1 cellular context compared by ENCODE assay signal in the genomic region with DNA sequence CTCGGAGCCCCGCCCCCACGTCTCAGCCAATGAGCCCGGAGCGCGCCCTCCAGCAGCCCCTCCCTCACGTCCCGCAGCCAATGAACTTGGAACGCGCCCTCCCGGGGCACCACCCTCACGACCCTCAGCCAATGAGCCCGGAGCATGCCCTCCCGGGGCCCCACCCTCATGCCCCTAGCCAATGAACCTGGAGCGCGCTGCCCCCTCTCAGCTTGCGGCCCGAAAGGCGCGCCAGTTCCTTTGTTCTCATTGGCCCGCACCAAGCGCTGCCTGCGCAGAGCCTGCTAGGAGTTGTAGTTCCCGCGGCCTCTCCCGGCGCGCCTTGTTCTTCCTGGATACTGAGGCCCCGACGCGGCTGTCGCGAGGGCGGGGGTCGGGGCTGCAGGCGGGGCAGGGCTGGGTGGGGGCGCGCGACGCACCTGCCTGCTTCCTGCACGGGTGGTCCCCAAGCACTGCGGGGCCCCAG.
TF ChIP-seq lines count a peak whose summit lies in the region.

A gene (plus strand): TSS at position 325 of the 466 bp plus-strand sequence. CDS start 339 bp downstream, outside the sequence.

TF ChIP-seq in K562, 482 proteins besides CTCF, POLR2A, EP300 and RAD21 (continued from another document and continues in another):
- TF ChIP-seq, protein P1, sequence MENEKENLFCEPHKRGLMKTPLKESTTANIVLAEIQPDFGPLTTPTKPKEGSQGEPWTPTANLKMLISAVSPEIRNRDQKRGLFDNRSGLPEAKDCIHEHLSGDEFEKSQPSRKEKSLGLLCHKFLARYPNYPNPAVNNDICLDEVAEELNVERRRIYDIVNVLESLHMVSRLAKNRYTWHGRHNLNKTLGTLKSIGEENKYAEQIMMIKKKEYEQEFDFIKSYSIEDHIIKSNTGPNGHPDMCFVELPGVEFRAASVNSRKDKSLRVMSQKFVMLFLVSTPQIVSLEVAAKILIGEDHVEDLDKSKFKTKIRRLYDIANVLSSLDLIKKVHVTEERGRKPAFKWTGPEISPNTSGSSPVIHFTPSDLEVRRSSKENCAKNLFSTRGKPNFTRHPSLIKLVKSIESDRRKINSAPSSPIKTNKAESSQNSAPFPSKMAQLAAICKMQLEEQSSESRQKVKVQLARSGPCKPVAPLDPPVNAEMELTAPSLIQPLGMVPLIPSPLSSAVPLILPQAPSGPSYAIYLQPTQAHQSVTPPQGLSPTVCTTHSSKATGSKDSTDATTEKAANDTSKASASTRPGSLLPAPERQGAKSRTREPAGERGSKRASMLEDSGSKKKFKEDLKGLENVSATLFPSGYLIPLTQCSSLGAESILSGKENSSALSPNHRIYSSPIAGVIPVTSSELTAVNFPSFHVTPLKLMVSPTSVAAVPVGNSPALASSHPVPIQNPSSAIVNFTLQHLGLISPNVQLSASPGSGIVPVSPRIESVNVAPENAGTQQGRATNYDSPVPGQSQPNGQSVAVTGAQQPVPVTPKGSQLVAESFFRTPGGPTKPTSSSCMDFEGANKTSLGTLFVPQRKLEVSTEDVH (IDR thresholded peaks at IDR 0.05; ENCODE audit: low read depth, partially characterized antibody): peak; percentile 42
- TF ChIP-seq ZNF589 (CRISPR knock-in tag; IDR thresholded peaks at IDR 0.05; ENCODE audit: low read depth): no peak
- TF ChIP-seq, protein P2, sequence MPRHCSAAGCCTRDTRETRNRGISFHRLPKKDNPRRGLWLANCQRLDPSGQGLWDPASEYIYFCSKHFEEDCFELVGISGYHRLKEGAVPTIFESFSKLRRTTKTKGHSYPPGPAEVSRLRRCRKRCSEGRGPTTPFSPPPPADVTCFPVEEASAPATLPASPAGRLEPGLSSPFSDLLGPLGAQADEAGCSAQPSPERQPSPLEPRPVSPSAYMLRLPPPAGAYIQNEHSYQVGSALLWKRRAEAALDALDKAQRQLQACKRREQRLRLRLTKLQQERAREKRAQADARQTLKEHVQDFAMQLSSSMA (CRISPR knock-in tag; IDR thresholded peaks at IDR 0.05): no peak
- no peak for TF ChIP-seq LCOR (CRISPR knock-in tag; IDR thresholded peaks at IDR 0.05)
- peak; percentile 93 for TF ChIP-seq HCFC1 (IDR thresholded peaks at IDR 0.05; ENCODE audit: low read depth, low read length)
- TF ChIP-seq RB1 (IDR thresholded peaks at IDR 0.05; ENCODE audit: low read depth): peak; percentile 25; the same call in 1 of the 2 replicates
- no peak for TF ChIP-seq EHMT2 (IDR thresholded peaks at IDR 0.05)
- peak; percentile 99 for TF ChIP-seq MBD2 (IDR thresholded peaks at IDR 0.05; ENCODE audit: borderline replicate concordance, low read depth)
- no peak for TF ChIP-seq TCF7L2 (IDR thresholded peaks at IDR 0.05; ENCODE audit: low read depth, low read length)
- no peak for TF ChIP-seq MTA2 (IDR thresholded peaks at IDR 0.05; ENCODE audit: low read depth)
- no peak for TF ChIP-seq MECOM (CRISPR knock-in tag; IDR thresholded peaks at IDR 0.05)
- TF ChIP-seq TSC22D4 (tag; IDR thresholded peaks at IDR 0.05): no peak
- no peak for TF ChIP-seq TOE1 (IDR thresholded peaks at IDR 0.05; ENCODE audit: borderline replicate concordance)
- no peak for TF ChIP-seq TOE1 (CRISPR knock-in tag; IDR thresholded peaks at IDR 0.05; ENCODE audit: borderline replicate concordance, low read depth)
- TF ChIP-seq ZBTB17 (CRISPR knock-in tag; IDR thresholded peaks at IDR 0.05): no peak
- TF ChIP-seq ZNF324 (CRISPR knock-in tag; IDR thresholded peaks at IDR 0.05): no peak
- TF ChIP-seq FOXA3 (CRISPR knock-in tag; conservative IDR thresholded peaks at IDR 0.05 in 1 of 2, IDR thresholded peaks at IDR 0.05 in 1 of 2): no peak
- no peak for TF ChIP-seq CHCHD3 (CRISPR knock-in tag; IDR thresholded peaks at IDR 0.05)
- no peak for TF ChIP-seq JUNB (CRISPR knock-in tag; conservative IDR thresholded peaks at IDR 0.05)
- TF ChIP-seq, protein P3, sequence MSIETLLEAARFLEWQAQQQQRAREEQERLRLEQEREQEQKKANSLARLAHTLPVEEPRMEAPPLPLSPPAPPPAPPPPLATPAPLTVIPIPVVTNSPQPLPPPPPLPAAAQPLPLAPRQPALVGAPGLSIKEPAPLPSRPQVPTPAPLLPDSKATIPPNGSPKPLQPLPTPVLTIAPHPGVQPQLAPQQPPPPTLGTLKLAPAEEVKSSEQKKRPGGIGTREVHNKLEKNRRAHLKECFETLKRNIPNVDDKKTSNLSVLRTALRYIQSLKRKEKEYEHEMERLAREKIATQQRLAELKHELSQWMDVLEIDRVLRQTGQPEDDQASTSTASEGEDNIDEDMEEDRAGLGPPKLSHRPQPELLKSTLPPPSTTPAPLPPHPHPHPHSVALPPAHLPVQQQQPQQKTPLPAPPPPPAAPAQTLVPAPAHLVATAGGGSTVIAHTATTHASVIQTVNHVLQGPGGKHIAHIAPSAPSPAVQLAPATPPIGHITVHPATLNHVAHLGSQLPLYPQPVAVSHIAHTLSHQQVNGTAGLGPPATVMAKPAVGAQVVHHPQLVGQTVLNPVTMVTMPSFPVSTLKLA (conservative IDR thresholded peaks at IDR 0.05): no peak
- no peak for TF ChIP-seq ZNF212 (CRISPR knock-in tag; IDR thresholded peaks at IDR 0.05)
- TF ChIP-seq, protein P4, sequence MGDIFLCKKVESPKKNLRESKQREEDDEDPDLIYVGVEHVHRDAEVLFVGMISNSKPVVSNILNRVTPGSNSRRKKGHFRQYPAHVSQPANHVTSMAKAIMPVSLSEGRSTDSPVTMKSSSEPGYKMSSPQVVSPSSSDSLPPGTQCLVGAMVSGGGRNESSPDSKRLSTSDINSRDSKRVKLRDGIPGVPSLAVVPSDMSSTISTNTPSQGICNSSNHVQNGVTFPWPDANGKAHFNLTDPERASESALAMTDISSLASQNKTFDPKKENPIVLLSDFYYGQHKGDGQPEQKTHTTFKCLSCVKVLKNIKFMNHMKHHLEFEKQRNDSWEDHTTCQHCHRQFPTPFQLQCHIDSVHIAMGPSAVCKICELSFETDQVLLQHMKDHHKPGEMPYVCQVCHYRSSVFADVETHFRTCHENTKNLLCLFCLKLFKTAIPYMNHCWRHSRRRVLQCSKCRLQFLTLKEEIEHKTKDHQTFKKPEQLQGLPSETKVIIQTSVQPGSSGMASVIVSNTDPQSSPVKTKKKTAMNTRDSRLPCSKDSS (IDR thresholded peaks at IDR 0.05; ENCODE audit: low read depth, partially characterized antibody): no peak
- TF ChIP-seq FIP1L1 (IDR thresholded peaks at IDR 0.05; ENCODE audit: low read depth, low read length, poor library complexity, severe bottlenecking): no peak
- TF ChIP-seq KLF1 (tag; IDR thresholded peaks at IDR 0.05): no peak
- no peak for TF ChIP-seq NR2F6 (CRISPR knock-in tag; IDR thresholded peaks at IDR 0.05)
- no peak for TF ChIP-seq MCM5 (IDR thresholded peaks at IDR 0.05; ENCODE audit: low read depth)
- TF ChIP-seq CTBP1 (IDR thresholded peaks at IDR 0.05; ENCODE audit: borderline replicate concordance): peak; percentile 100
- TF ChIP-seq, protein P5, sequence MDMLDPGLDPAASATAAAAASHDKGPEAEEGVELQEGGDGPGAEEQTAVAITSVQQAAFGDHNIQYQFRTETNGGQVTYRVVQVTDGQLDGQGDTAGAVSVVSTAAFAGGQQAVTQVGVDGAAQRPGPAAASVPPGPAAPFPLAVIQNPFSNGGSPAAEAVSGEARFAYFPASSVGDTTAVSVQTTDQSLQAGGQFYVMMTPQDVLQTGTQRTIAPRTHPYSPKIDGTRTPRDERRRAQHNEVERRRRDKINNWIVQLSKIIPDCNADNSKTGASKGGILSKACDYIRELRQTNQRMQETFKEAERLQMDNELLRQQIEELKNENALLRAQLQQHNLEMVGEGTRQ (CRISPR knock-in tag; IDR thresholded peaks at IDR 0.05): no peak
- TF ChIP-seq CREB1 (IDR thresholded peaks at IDR 0.05): no peak
- TF ChIP-seq CREB1 (CRISPR knock-in tag; IDR thresholded peaks at IDR 0.05): peak; percentile 49; the same call in 1 of the 2 replicates
- TF ChIP-seq PHF8 (IDR thresholded peaks at IDR 0.05; ENCODE audit: borderline replicate concordance, low read length): peak; percentile 5; the same call in 1 of the 2 replicates
- TF ChIP-seq ASH1L (IDR thresholded peaks at IDR 0.05; ENCODE audit: borderline replicate concordance, low read depth, partially characterized antibody): peak; percentile 95
- TF ChIP-seq NUFIP1 (IDR thresholded peaks at IDR 0.05; ENCODE audit: partially characterized antibody): no peak
- TF ChIP-seq RFX1 (IDR thresholded peaks at IDR 0.05): no peak
- no peak for TF ChIP-seq ZNF133 (CRISPR knock-in tag; IDR thresholded peaks at IDR 0.05)
- peak; percentile 32 for TF ChIP-seq CCNT2 (IDR thresholded peaks at IDR 0.05; ENCODE audit: borderline replicate concordance, extremely low read depth, insufficient read length, low read depth, low read length)
- TF ChIP-seq, protein P6, sequence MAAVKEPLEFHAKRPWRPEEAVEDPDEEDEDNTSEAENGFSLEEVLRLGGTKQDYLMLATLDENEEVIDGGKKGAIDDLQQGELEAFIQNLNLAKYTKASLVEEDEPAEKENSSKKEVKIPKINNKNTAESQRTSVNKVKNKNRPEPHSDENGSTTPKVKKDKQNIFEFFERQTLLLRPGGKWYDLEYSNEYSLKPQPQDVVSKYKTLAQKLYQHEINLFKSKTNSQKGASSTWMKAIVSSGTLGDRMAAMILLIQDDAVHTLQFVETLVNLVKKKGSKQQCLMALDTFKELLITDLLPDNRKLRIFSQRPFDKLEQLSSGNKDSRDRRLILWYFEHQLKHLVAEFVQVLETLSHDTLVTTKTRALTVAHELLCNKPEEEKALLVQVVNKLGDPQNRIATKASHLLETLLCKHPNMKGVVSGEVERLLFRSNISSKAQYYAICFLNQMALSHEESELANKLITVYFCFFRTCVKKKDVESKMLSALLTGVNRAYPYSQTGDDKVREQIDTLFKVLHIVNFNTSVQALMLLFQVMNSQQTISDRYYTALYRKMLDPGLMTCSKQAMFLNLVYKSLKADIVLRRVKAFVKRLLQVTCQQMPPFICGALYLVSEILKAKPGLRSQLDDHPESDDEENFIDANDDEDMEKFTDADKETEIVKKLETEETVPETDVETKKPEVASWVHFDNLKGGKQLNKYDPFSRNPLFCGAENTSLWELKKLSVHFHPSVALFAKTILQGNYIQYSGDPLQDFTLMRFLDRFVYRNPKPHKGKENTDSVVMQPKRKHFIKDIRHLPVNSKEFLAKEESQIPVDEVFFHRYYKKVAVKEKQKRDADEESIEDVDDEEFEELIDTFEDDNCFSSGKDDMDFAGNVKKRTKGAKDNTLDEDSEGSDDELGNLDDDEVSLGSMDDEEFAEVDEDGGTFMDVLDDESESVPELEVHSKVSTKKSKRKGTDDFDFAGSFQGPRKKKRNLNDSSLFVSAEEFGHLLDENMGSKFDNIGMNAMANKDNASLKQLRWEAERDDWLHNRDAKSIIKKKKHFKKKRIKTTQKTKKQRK (IDR thresholded peaks at IDR 0.05; ENCODE audit: borderline replicate concordance, low read depth, low read length): peak; percentile 68; the same call in 1 of the 2 replicates
- TF ChIP-seq, protein P7, sequence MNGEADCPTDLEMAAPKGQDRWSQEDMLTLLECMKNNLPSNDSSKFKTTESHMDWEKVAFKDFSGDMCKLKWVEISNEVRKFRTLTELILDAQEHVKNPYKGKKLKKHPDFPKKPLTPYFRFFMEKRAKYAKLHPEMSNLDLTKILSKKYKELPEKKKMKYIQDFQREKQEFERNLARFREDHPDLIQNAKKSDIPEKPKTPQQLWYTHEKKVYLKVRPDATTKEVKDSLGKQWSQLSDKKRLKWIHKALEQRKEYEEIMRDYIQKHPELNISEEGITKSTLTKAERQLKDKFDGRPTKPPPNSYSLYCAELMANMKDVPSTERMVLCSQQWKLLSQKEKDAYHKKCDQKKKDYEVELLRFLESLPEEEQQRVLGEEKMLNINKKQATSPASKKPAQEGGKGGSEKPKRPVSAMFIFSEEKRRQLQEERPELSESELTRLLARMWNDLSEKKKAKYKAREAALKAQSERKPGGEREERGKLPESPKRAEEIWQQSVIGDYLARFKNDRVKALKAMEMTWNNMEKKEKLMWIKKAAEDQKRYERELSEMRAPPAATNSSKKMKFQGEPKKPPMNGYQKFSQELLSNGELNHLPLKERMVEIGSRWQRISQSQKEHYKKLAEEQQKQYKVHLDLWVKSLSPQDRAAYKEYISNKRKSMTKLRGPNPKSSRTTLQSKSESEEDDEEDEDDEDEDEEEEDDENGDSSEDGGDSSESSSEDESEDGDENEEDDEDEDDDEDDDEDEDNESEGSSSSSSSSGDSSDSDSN (IDR thresholded peaks at IDR 0.05; ENCODE audit: borderline replicate concordance in 1 of 2, low read depth in 2 of 2, low read length in 2 of 2): no peak
- TF ChIP-seq, protein P8, sequence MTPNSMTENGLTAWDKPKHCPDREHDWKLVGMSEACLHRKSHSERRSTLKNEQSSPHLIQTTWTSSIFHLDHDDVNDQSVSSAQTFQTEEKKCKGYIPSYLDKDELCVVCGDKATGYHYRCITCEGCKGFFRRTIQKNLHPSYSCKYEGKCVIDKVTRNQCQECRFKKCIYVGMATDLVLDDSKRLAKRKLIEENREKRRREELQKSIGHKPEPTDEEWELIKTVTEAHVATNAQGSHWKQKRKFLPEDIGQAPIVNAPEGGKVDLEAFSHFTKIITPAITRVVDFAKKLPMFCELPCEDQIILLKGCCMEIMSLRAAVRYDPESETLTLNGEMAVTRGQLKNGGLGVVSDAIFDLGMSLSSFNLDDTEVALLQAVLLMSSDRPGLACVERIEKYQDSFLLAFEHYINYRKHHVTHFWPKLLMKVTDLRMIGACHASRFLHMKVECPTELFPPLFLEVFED (CRISPR knock-in tag; conservative IDR thresholded peaks at IDR 0.05): no peak
- TF ChIP-seq CEBPB (tag; IDR thresholded peaks at IDR 0.05): no peak
- TF ChIP-seq, protein P9, sequence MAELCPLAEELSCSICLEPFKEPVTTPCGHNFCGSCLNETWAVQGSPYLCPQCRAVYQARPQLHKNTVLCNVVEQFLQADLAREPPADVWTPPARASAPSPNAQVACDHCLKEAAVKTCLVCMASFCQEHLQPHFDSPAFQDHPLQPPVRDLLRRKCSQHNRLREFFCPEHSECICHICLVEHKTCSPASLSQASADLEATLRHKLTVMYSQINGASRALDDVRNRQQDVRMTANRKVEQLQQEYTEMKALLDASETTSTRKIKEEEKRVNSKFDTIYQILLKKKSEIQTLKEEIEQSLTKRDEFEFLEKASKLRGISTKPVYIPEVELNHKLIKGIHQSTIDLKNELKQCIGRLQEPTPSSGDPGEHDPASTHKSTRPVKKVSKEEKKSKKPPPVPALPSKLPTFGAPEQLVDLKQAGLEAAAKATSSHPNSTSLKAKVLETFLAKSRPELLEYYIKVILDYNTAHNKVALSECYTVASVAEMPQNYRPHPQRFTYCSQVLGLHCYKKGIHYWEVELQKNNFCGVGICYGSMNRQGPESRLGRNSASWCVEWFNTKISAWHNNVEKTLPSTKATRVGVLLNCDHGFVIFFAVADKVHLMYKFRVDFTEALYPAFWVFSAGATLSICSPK (IDR thresholded peaks at IDR 0.05; ENCODE audit: borderline replicate concordance): no peak
- TF ChIP-seq MEF2A (IDR thresholded peaks at IDR 0.05; ENCODE audit: control insufficient read depth, low read depth, low read length): no peak
- no peak for TF ChIP-seq MYNN (IDR thresholded peaks at IDR 0.05)
- no peak for TF ChIP-seq MYNN (CRISPR knock-in tag; IDR thresholded peaks at IDR 0.05)
- no peak for TF ChIP-seq ATF7 (IDR thresholded peaks at IDR 0.05)
- TF ChIP-seq JUND (IDR thresholded peaks at IDR 0.05; ENCODE audit: borderline replicate concordance, low read depth, low read length): no peak
- no peak for TF ChIP-seq JUND (tag; IDR thresholded peaks at IDR 0.05; ENCODE audit: borderline replicate concordance, low read depth, low read length)
- no peak for TF ChIP-seq KLF13 (tag; IDR thresholded peaks at IDR 0.05; ENCODE audit: borderline replicate concordance, low read depth)
- no peak for TF ChIP-seq ZNF24 (IDR thresholded peaks at IDR 0.05)
